ENCODE assay signal across 1 cellular context in the genomic region with DNA sequence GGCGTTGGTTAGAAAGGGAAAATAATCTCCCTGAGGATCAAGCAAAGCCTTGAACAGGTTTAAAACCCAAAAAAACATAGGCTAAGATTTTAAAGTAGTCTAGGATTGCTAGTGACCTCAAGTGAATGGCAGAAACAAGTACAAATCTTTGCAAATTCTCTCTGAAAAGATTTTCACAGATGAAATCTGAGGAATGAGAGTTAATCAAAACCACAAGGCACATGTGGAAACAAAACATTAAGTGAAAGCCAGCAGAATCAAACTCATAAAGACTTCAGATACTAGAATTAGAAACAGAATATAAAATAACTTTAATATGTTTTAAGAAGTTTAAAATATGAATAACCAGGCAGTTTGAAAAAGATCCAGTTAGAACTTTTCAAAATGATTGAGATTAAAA.
TF ChIP-seq lines count a peak whose summit lies in the region.

No MANE protein-coding gene starts in this region.

TF ChIP-seq in IMR-90, 13 proteins besides CTCF, POLR2A, EP300 and RAD21 (continued from another document):
- TF ChIP-seq, protein P1, sequence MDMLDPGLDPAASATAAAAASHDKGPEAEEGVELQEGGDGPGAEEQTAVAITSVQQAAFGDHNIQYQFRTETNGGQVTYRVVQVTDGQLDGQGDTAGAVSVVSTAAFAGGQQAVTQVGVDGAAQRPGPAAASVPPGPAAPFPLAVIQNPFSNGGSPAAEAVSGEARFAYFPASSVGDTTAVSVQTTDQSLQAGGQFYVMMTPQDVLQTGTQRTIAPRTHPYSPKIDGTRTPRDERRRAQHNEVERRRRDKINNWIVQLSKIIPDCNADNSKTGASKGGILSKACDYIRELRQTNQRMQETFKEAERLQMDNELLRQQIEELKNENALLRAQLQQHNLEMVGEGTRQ (IDR thresholded peaks at IDR 0.05; ENCODE audit: low read depth, low read length) = no peak
- TF ChIP-seq, protein P2, sequence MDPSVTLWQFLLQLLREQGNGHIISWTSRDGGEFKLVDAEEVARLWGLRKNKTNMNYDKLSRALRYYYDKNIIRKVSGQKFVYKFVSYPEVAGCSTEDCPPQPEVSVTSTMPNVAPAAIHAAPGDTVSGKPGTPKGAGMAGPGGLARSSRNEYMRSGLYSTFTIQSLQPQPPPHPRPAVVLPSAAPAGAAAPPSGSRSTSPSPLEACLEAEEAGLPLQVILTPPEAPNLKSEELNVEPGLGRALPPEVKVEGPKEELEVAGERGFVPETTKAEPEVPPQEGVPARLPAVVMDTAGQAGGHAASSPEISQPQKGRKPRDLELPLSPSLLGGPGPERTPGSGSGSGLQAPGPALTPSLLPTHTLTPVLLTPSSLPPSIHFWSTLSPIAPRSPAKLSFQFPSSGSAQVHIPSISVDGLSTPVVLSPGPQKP (IDR thresholded peaks at IDR 0.05; ENCODE audit: borderline replicate concordance, low read depth, low read length) = no peak
- TF ChIP-seq CEBPB (IDR thresholded peaks at IDR 0.05; ENCODE audit: low read depth, low read length) (no peak), BHLHE40 (IDR thresholded peaks at IDR 0.05; ENCODE audit: low read depth, low read length) (no peak), FOS (IDR thresholded peaks at IDR 0.05; ENCODE audit: low read depth, low read length) (no peak), RCOR1 (IDR thresholded peaks at IDR 0.05; ENCODE audit: insufficient replicate concordance, low read length) (no peak), RFX5 (IDR thresholded peaks at IDR 0.05; ENCODE audit: low read depth, low read length) (no peak), MAZ (IDR thresholded peaks at IDR 0.05; ENCODE audit: borderline replicate concordance, low read depth, low read length) (no peak)
